In the genomic region with DNA sequence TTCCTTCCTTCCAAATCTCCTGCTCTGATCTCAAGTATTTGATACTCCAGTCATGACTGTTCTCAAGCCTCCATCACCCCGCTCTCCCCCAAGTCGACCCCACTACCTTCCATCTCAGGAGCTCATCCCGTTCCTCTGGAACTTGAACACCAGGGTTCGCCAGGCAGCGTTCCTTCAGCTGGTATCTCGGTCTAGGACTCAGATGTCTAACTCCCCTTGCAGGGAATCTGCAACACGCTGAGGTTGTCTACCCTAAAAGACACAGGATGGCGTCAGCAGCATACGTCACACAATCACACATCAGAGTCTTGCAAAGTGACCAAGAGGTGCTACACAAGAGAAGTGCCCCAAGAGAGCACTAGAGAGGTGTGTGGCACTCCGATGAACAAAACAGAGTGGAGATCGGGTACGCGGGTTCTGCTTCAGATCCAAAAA, we compare ENCODE assay signal across 7 cellular contexts. TPM values are rescaled to one million over a fixed set of nuclear protein-coding genes. Genes with fewer than 3 reads are reported as not detected.
A peak's percentile ranks its signal among the peaks of the same experiment; 100 is the strongest.
DNase-seq lines count a peak whose midpoint lies in the region; ATAC-seq, FAIRE-seq and TF ChIP-seq lines count a peak whose summit lies in the region.

No MANE protein-coding gene starts in this region.

- H3K4me1 ChIP-seq in breast epithelium, result peaks cover 0 to 5% of the 10 kb centered on the region in 2 donors
- peaks cover 8% of the 10 kb centered on the region for H3K4me1 ChIP-seq in keratinocyte (ENCODE audit: control insufficient read depth, extremely low read depth, insufficient read depth, low read length)

- peak overlapping the region; percentile 84 to 94 (median 84) for H3K4me3 ChIP-seq in breast epithelium
- H3K4me3 ChIP-seq in keratinocyte (ENCODE audit: control insufficient read depth in 2 of 3, extremely low read depth in 1 of 3, insufficient read depth in 2 of 3, low read depth in 1 of 3, low read length in 3 of 3), result peak overlapping the region; percentile 56 to 73 (median 62)

- H3K27me3 ChIP-seq in breast epithelium, result no peaks in the 10 kb centered on the region
- no peaks in the 10 kb centered on the region for H3K27me3 ChIP-seq in keratinocyte (ENCODE audit: control insufficient read depth, extremely low read depth, insufficient read depth, low read length)

- no peak for TF ChIP-seq CTCF in breast epithelium (IDR thresholded peaks at IDR 0.05)
- no peak for TF ChIP-seq CTCF in keratinocyte (optimal IDR thresholded peaks at IDR 0.05 in 1 of 3, IDR thresholded peaks at IDR 0.05 in 1 of 3, conservative IDR thresholded peaks at IDR 0.05 in 1 of 3; ENCODE audit: extremely low read depth in 1 of 3, insufficient read depth in 2 of 3, low read length in 3 of 3)

- TF ChIP-seq POLR2A in breast epithelium (IDR thresholded peaks at IDR 0.05), result no peak

- intact Hi-C loops in breast epithelium (cut with DNase I; ENCODE audit: low total_unique reads), result no loop called here

- peak; percentile 5 for FAIRE-seq in keratinocyte (lab: Jason Lieb, UNC)

- H3K36me3 ChIP-seq in breast epithelium (no peaks in the 10 kb centered on the region), keratinocyte (ENCODE audit: control insufficient read depth in 2 of 2, extremely low read depth in 1 of 2, insufficient read depth in 2 of 2, low read length in 2 of 2) (peaks cover 0 to 3% of the 10 kb centered on the region in 2 experiments)

- H2AFZ ChIP-seq in keratinocyte (ENCODE audit: control insufficient read depth, low read length), result peak overlapping the region; percentile 81

- DNase-seq in NCI-H128 (lab: John Stamatoyannopoulos, UW; ENCODE audit: unreplicated experiment) (peak; percentile 20), T-helper 22 cell (ENCODE audit: low read depth) (peak; percentile 51), breast epithelium (ENCODE audit: low spot score in 2 of 2) (peak; percentile 35 to 52), keratinocyte (ENCODE audit: low read depth, low spot score) (no peak)
- DNase-seq in stimulated activated CD4-positive, alpha-beta T cell treated with anti-CD3 and anti-CD28 coated beads, Interleukin-12 subunit alpha, Interleukin-12 subunit beta, amount 100 ng/mL, for 48 hours (ENCODE audit: low read depth in 2 of 3, low spot score in 1 of 3), result peak; percentile 47 to 58 (median 48)

- H3K27ac ChIP-seq in breast epithelium, result peak overlapping the region; percentile 94 to 97
- H3K27ac ChIP-seq in keratinocyte (ENCODE audit: control insufficient read depth, insufficient read depth, low read length), result peak overlapping the region; percentile 78

- H3K9me3 ChIP-seq in breast epithelium (no peaks in the 10 kb centered on the region), keratinocyte (ENCODE audit: control insufficient read depth, low read depth, low read length) (no peaks in the 10 kb centered on the region)

- ATAC-seq in GM18499 (IDR thresholded peaks at IDR 0.05; ENCODE audit: insufficient read depth, unreplicated experiment) (peak; percentile 31), HG02678 (IDR thresholded peaks at IDR 0.05; ENCODE audit: unreplicated experiment) (peak; percentile 36)

- dilution Hi-C loops in keratinocyte (cut with MboI; ENCODE audit: extremely low pct_ligation_motif_present, low sequenced_read_pairs), result no loop called here

- H3K4me2 ChIP-seq in keratinocyte (ENCODE audit: control insufficient read depth, extremely low read depth, insufficient read depth, low read depth, low read length), result peak overlapping the region; percentile 93

- peak overlapping the region; percentile 79 for H3K9ac ChIP-seq in keratinocyte (ENCODE audit: control insufficient read depth, extremely low read depth, insufficient read depth, low read length)

- no peaks in the 10 kb centered on the region for H3K9me1 ChIP-seq in keratinocyte (ENCODE audit: control insufficient read depth, extremely low read depth, insufficient read depth, low read length)

- H3K79me2 ChIP-seq in keratinocyte (ENCODE audit: control insufficient read depth, insufficient read depth, low read length), result peaks cover 2% of the 10 kb centered on the region

- H4K20me1 ChIP-seq in keratinocyte (ENCODE audit: control insufficient read depth, extremely low read depth, insufficient read depth, low read length), result no peaks in the 10 kb centered on the region

RNA-seq across cellular contexts. Expression of gene ZNF184, which starts 0.7 kb away (rescaled TPM):
- total RNA-seq in breast epithelium, result 10 to 100 TPM in 1 of 3 donors, 1 to 10 TPM in 2; 3.8 to 13.3 (median 9.2) TPM
- polyA plus RNA-seq in keratinocyte, result 2.3 to 4.3 TPM (median 3.1 TPM) in 3 replicates
- 2.8 TPM for polyA plus RNA-seq in keratinocyte (2011; ENCODE audit: low read depth)
- polyA plus RNA-seq in keratinocyte (2011; cell fraction: cytosol; rRNA removed), result 1.5 and 3.6 TPM in 2 replicates
- polyA plus RNA-seq in keratinocyte (2011; cell fraction: nucleus; rRNA removed), result 3.0 and 4.2 TPM in 2 replicates
- polyA plus RNA-seq in keratinocyte (2012; ENCODE audit: low replicate concordance), result 1.9 and 3.9 TPM in 2 replicates
- 1.7 to 4.2 TPM (median 3.7 TPM) in 3 replicates for polyA minus RNA-seq in keratinocyte
- polyA minus RNA-seq in keratinocyte (2011; cell fraction: cytosol; rRNA and poly(A)+ RNA removed), result 3.6 TPM
- polyA minus RNA-seq in keratinocyte (2011; cell fraction: nucleus; rRNA and poly(A)+ RNA removed), result 2.3 and 5.4 TPM in 2 replicates
